Comparison of ENCODE assay signal across 26 cellular contexts in the genomic region with DNA sequence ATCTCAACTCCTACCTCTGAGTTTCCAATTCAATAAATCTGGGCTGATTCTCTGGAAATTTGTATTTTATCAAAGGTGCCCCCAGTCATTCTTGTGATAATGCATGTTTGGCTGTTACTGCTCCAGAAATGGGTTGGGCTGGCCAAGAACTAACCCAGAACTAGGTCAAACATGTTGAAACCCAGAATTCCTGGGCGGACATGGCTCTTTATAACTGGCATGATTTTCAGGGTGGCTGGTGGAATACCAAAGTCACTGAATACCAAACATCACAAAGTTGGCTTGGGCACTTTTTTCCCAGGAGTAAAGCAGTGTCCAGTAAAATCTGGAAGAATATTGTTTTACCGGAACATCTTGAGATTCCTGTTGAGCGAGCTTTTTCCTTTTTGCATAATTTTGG.
DNase-seq lines count a peak whose midpoint lies in the region; ATAC-seq and TF ChIP-seq lines count a peak whose summit lies in the region.
"Had no signal": no experiment of that assay in that cellular context is flagged by ENCODE, and none has a peak within 500 bp of the region (broad histone marks: within the 10 kb centered on the region; RNA-seq: fewer than 3 reads in every experiment).

No MANE protein-coding gene starts in this region.

- no peak overlapping the region for H3K27ac Mint-ChIP-seq in Calu3 (ENCODE audit: unreplicated experiment)
- H3K27ac Mint-ChIP-seq: CD4-positive, CD25-positive, alpha-beta regulatory T cell; GM23338; HFFc6 had no signal

- H3K9me3 ChIP-seq in right cardiac atrium (ENCODE audit: control insufficient read depth, low read length) (no peaks in the 10 kb centered on the region), GM23248 (ENCODE audit: low read depth) (no peaks in the 10 kb centered on the region)
- H3K9me3 ChIP-seq: BLaER1, HAP-1, Peyer's patch, SK-N-SH had no signal

- TF ChIP-seq CTCF in Calu3 (IDR thresholded peaks at IDR 0.05; ENCODE audit: unreplicated experiment) = no peak

- no peaks in the 10 kb centered on the region for H3K79me2 ChIP-seq in GM23248 (ENCODE audit: insufficient read depth)

- H3K9ac ChIP-seq in GM23248 = no peak overlapping the region
- H3K9ac ChIP-seq: BLaER1, SK-N-SH had no signal

- no TSS peak for BruUV-seq in Calu3 (replicated peaks; lab: Mats Ljungman, UMichigan)

- no peaks in the 10 kb centered on the region for H3K9me2 ChIP-seq in GM23248 (ENCODE audit: insufficient read depth)
- H3K9me2 ChIP-seq: SK-N-SH had no signal

- in situ Hi-C loops in GM23248 (cut with MboI) = no loop called here

- no peak overlapping the region for H3K4me3 Mint-ChIP-seq in Calu3 (ENCODE audit: low read depth, unreplicated experiment)
- H3K4me3 Mint-ChIP-seq: CD4-positive, CD25-positive, alpha-beta regulatory T cell; GM23338; HFFc6 had no signal

- no peak overlapping the region for H3K4me2 ChIP-seq in GM23248 (ENCODE audit: unreplicated experiment)
- H3K4me2 ChIP-seq: BLaER1, GM23338, SK-N-SH had no signal

- CTCF ChIA-PET in Calu3 (lab: Charles Lee) = no interaction called here

- peak in 2 of 3 donors; percentile 10 to 48 for DNase-seq in right cardiac atrium
- no peak for DNase-seq in left ventricle myocardium superior
- DNase-seq in cerebellum (ENCODE audit: low spot score) = peak; percentile 6
- DNase-seq in midbrain (lab: John Stamatoyannopoulos, UW) = peak; percentile 23
- no peak for DNase-seq in NCI-H1436 treated with DMSO at 0.1 percent for 48 hours (lab: John Stamatoyannopoulos, UW)
- no peak for DNase-seq in Calu3
- no peak for DNase-seq in GM23248
- DNase-seq in NCI-H1930 (lab: John Stamatoyannopoulos, UW) = no peak
- DNase-seq: 8988T; ACHN; CD4-positive, CD25-positive, alpha-beta regulatory T cell; DMS53; HFFc6; Karpas-422; MV-4-11; NCI-H1105 treated with DMSO at 0.1 percent for 48 hours; NCI-H2029 treated with DMSO at 0.1 percent for 48 hours; NCI-H2227 treated with DMSO at 0.1 percent for 48 hours; NCI-H526 treated with DMSO at 0.1 percent for 48 hours; Peyer's patch; SHP77 treated with DMSO at 0.1 percent for 48 hours; SK-N-SH had no signal

- no peaks in the 10 kb centered on the region for H3F3A ChIP-seq in GM23248 (ENCODE audit: insufficient read depth)

- peaks cover 8% of the 10 kb centered on the region for H3K4me1 Mint-ChIP-seq in Calu3 (ENCODE audit: low read depth, unreplicated experiment)

- H3K27me3 ChIP-seq in right cardiac atrium (ENCODE audit: control insufficient read depth, insufficient read depth) = no peaks in the 10 kb centered on the region
- no peaks in the 10 kb centered on the region for H3K27me3 ChIP-seq in GM23248 (replicated peaks; ENCODE audit: insufficient read depth)
- H3K27me3 ChIP-seq: BLaER1, Peyer's patch had no signal

- 66% methylated on average over 3 of the region's 3 CpGs for WGBS in right cardiac atrium
- 51 to 53% methylated on average over 3 of the region's 3 CpGs for WGBS in GM23248 (ENCODE audit: low coverage in 1 of 2, low lambda C conversion rate in 2 of 2, missing lambda C conversion rate in 2 of 2), 2 experiments

- H3K9me3 Mint-ChIP-seq in Calu3 (ENCODE audit: low read depth, unreplicated experiment) = no peaks in the 10 kb centered on the region
- H3K9me3 Mint-ChIP-seq: GM23338, HFFc6 had no signal

- H3K4me1 ChIP-seq in right cardiac atrium (ENCODE audit: control insufficient read depth, insufficient read depth, low read length) (peaks cover 2% of the 10 kb centered on the region), GM23248 (ENCODE audit: insufficient read depth) (peaks cover 21% of the 10 kb centered on the region)
- H3K4me1 ChIP-seq: BLaER1, Peyer's patch had no signal

- H3K27ac ChIP-seq in right cardiac atrium (ENCODE audit: low read length) = no peak overlapping the region
- H3K27ac ChIP-seq in GM23248 = no peak overlapping the region
- H3K27ac ChIP-seq: BLaER1, Peyer's patch had no signal

- H3K27me3 Mint-ChIP-seq in Calu3 (ENCODE audit: unreplicated experiment) = no peaks in the 10 kb centered on the region
- H3K27me3 Mint-ChIP-seq: CD4-positive, CD25-positive, alpha-beta regulatory T cell had no signal

- H3K4me3 ChIP-seq in right cardiac atrium (ENCODE audit: low read length) (no peak overlapping the region), GM23248 (no peak overlapping the region)
- H3K4me3 ChIP-seq: BLaER1, GM23338, HAP-1, Peyer's patch had no signal

- intact Hi-C loops in right cardiac atrium (cut with DNase I) = no loop called here
- intact Hi-C loops in left ventricle myocardium superior (cut with micrococcal nuclease) = no loop called here
- intact Hi-C loops in Calu3 (cut with micrococcal nuclease; ENCODE audit: unreplicated experiment) = no loop called here

- no peaks in the 10 kb centered on the region for H4K20me1 ChIP-seq in GM23248 (ENCODE audit: insufficient read depth)
- H4K20me1 ChIP-seq: BLaER1 had no signal

- ATAC-seq in right cardiac atrium (peak in 1 of 2 donors; percentile 35), left ventricle myocardium superior (no peak)
- ATAC-seq: GM23338, HepG2 had no signal

- H2AFZ ChIP-seq in GM23248 = no peak overlapping the region
- H2AFZ ChIP-seq: GM23338 had no signal

- H3K36me3 ChIP-seq in GM23248 (ENCODE audit: low read depth) = no peaks in the 10 kb centered on the region
- H3K36me3 ChIP-seq: BLaER1, HAP-1, Peyer's patch had no signal

- H3K36me3 Mint-ChIP-seq in Calu3 (ENCODE audit: insufficient read depth, unreplicated experiment) = no peaks in the 10 kb centered on the region
- H3K36me3 Mint-ChIP-seq: CD4-positive, CD25-positive, alpha-beta regulatory T cell had no signal

Comparison
In these comparisons a context has a peak if more than half of its experiments do, and no peak if none do; other contexts are left out.
1. DNase-seq: peak in right cardiac atrium (2 of 3), cerebellum (single experiment) and midbrain (single experiment); none in left ventricle myocardium superior (single experiment), NCI-H1436 treated with DMSO at 0.1 percent for 48 hours (single experiment), Calu3 (single experiment), GM23248 (single experiment) and NCI-H1930 (0 of 2).